12 cellular contexts compared by ENCODE assay signal in genomic region chr14:100710391-100711116, GRCh38. TPM values are rescaled to one million over a fixed set of nuclear protein-coding genes. Genes with fewer than 3 reads are reported as not detected.
"Had no signal": no experiment of that assay in that cellular context is flagged by ENCODE, and none has a peak within 500 bp of the region (broad histone marks: within the 10 kb centered on the region; RNA-seq: fewer than 3 reads in every experiment).

No MANE protein-coding gene starts in this region.

- H3K9me3 Mint-ChIP-seq: activated B cell treated with CpG ODN at 0.5 μM for 24 hours; natural killer cell treated with Interleukin-12 subunit alpha and Interleukin-12 subunit beta and Interleukin-15 and Interleukin-18, amount 100 ng/mL, for 72 hours; T-helper 1 cell treated with Interleukin-12 subunit alpha and Interleukin-12 subunit beta and Interleukin-4 antibody, amounts not matched to agents 30 μg/mL and 1 μg/mL, for 36 hours had no signal

- DNase-seq: activated B cell treated with CpG ODN at 0.5 μM for 24 hours; activated naive CD4-positive, alpha-beta T cell treated with anti-CD3 and anti-CD28 coated beads, Interleukin-2, amount 50 U/mL, for 16 hours; left colon; mammary epithelial cell; tibial artery had no signal

- H3K36me3 ChIP-seq: tibial artery had no signal

- H3K4me3 Mint-ChIP-seq: activated B cell treated with CpG ODN at 0.5 μM for 24 hours; natural killer cell treated with Interleukin-12 subunit alpha and Interleukin-12 subunit beta and Interleukin-15 and Interleukin-18, amount 100 ng/mL, for 72 hours; T-helper 1 cell treated with Interleukin-12 subunit alpha and Interleukin-12 subunit beta and Interleukin-4 antibody, amounts not matched to agents 30 μg/mL and 1 μg/mL, for 36 hours had no signal

- H3K9ac ChIP-seq: parathyroid adenoma had no signal

- FAIRE-seq: bronchial epithelial cell had no signal

- H3K79me2 ChIP-seq: parathyroid adenoma had no signal

- H3K9me3 ChIP-seq: tibial artery had no signal

- H3K27ac ChIP-seq: dorsolateral prefrontal cortex, parathyroid adenoma, skin epidermis, tibial artery had no signal

- H2AFZ ChIP-seq: parathyroid adenoma had no signal

- H3K4me3 ChIP-seq: skin epidermis had no signal

- H3K27ac Mint-ChIP-seq: activated B cell treated with CpG ODN at 0.5 μM for 24 hours; natural killer cell treated with Interleukin-12 subunit alpha and Interleukin-12 subunit beta and Interleukin-15 and Interleukin-18, amount 100 ng/mL, for 72 hours; T-helper 1 cell treated with Interleukin-12 subunit alpha and Interleukin-12 subunit beta and Interleukin-4 antibody, amounts not matched to agents 30 μg/mL and 1 μg/mL, for 36 hours had no signal

- ATAC-seq: esophagus mucosa, left colon had no signal

- H3K4me1 ChIP-seq: parathyroid adenoma had no signal

- H3K36me3 Mint-ChIP-seq: natural killer cell treated with Interleukin-12 subunit alpha and Interleukin-12 subunit beta and Interleukin-15 and Interleukin-18, amount 100 ng/mL, for 72 hours had no signal

RNA-seq across cellular contexts. Expression of gene DLK1, which starts 16.1 kb away (rescaled TPM):
- total RNA-seq: activated B cell treated with CpG ODN at 0.5 μM for 24 hours; bronchial epithelial cell; left colon; mammary epithelial cell; natural killer cell treated with Interleukin-12 subunit alpha and Interleukin-12 subunit beta and Interleukin-15 and Interleukin-18, amount 100 ng/mL, for 72 hours had no signal
- polyA plus RNA-seq: mammary epithelial cell had no signal
